In genomic region chr2:184174493-184175112, GRCh38 we compare ENCODE assay signal across 33 cellular contexts.
"Had no signal": no experiment of that assay in that cellular context is flagged by ENCODE, and none has a peak within 500 bp of the region (broad histone marks: within the 10 kb centered on the region; RNA-seq: fewer than 3 reads in every experiment).

No MANE protein-coding gene starts in this region.

- FAIRE-seq: keratinocyte had no signal

- H3K27me3 ChIP-seq: ascending aorta, cardiac muscle cell, colonic mucosa, dorsolateral prefrontal cortex, gastroesophageal sphincter, stomach, thyroid gland, upper lobe of left lung, vagina had no signal

- H3K9ac ChIP-seq: parathyroid adenoma had no signal

- H3K27ac Mint-ChIP-seq: activated CD4-positive, alpha-beta T cell treated with anti-CD3 and anti-CD28 coated beads for 36 hours; activated naive CD4-positive, alpha-beta T cell treated with anti-CD3 and anti-CD28 coated beads for 36 hours; activated naive CD8-positive, alpha-beta T cell treated with anti-CD3 and anti-CD28 coated beads, Interleukin-2, amount 10 ng/mL, durations not matched to agents 7 days and 5 days; activated T-helper 1 cell treated with anti-CD3 and anti-CD28 coated beads, Interleukin-12 subunit alpha, Interleukin-12 subunit beta, Interleukin-2, Interleukin-4 antibody, amounts not matched to agents 30 ng/mL and 10 ng/mL and 1 ng/mL, durations not matched to agents 14 hours and 24 hours and 36 hours; brain; nephron; stimulated activated naive B cell treated with anti-CD40 and anti-IgM and Interleukin-4, amounts not matched to agents 10 μg/mL and 1 μg/mL and 100 μg/mL, for 72 hours had no signal

- H3K4me3 ChIP-seq: ascending aorta, cardiac muscle cell, colonic mucosa, dorsolateral prefrontal cortex, gastroesophageal sphincter, psoas muscle, stomach, thyroid gland, upper lobe of left lung, vagina had no signal

- H3K27me3 Mint-ChIP-seq: activated CD4-positive, alpha-beta T cell treated with anti-CD3 and anti-CD28 coated beads for 36 hours; activated naive CD8-positive, alpha-beta T cell treated with anti-CD3 and anti-CD28 coated beads, Interleukin-2, amount 10 ng/mL, durations not matched to agents 7 days and 5 days; brain; stimulated activated naive B cell treated with anti-CD40 and anti-IgM and Interleukin-4, amounts not matched to agents 10 μg/mL and 1 μg/mL and 100 μg/mL, for 72 hours had no signal

- H3K79me2 ChIP-seq: parathyroid adenoma had no signal

- H3K27ac ChIP-seq: ascending aorta, cardiac muscle cell, colonic mucosa, dorsolateral prefrontal cortex, gastroesophageal sphincter, parathyroid adenoma, psoas muscle, stomach, thyroid gland, upper lobe of left lung, vagina had no signal

- H3K4me1 ChIP-seq: ascending aorta, colonic mucosa, gastroesophageal sphincter, parathyroid adenoma, psoas muscle, stomach, thyroid gland, upper lobe of left lung, vagina had no signal

- ATAC-seq: activated CD4-positive, alpha-beta T cell treated with anti-CD3 and anti-CD28 coated beads for 36 hours; gastroesophageal sphincter; left cardiac atrium; left ventricle myocardium superior; psoas muscle; stimulated activated naive B cell treated with anti-CD40 and anti-IgM and Interleukin-4, amounts not matched to agents 10 μg/mL and 1 μg/mL and 100 μg/mL, for 72 hours had no signal

- H3K9me3 ChIP-seq: ascending aorta, colonic mucosa, gastroesophageal sphincter, psoas muscle, stomach, thyroid gland, vagina had no signal

- DNase-seq: activated CD4-positive, alpha-beta T cell treated with anti-CD3 and anti-CD28 coated beads for 36 hours; activated CD4-positive, alpha-beta T cell treated with anti-CD3 and anti-CD28 coated beads, Interleukin-2, amount 50 U/mL, for 4 hours; activated CD4-positive, CD25-positive, alpha-beta regulatory T cell; activated CD8-positive, alpha-beta memory T cell treated with anti-CD3 and anti-CD28 coated beads, Interleukin-2, amount 50 U/mL, for 4 hours; activated effector memory CD4-positive, alpha-beta T cell treated with anti-CD3 and anti-CD28 coated beads, Interleukin-2, amount 50 U/mL, for 16 hours; activated naive CD4-positive, alpha-beta T cell treated with anti-CD3 and anti-CD28 coated beads for 36 hours; activated naive CD8-positive, alpha-beta T cell treated with anti-CD3 and anti-CD28 coated beads, Interleukin-2, amount 10 ng/mL, durations not matched to agents 7 days and 5 days; activated T-cell treated with anti-CD3 and anti-CD28 coated beads, Interleukin-2, amount 50 U/mL, for 1 hour; cerebellar nuclear complex; colonic mucosa; dorsolateral prefrontal cortex; effector memory CD4-positive, alpha-beta T cell; head of caudate nucleus; hippocampal formation; left cardiac atrium; left ventricle myocardium superior; nucleus accumbens; psoas muscle; stimulated activated CD4-positive, alpha-beta T cell treated with anti-CD3 and anti-CD28 coated beads, Interleukin-15, amount 100 ng/mL, for 24 hours; stimulated activated CD4-positive, alpha-beta T cell treated with anti-CD3 and anti-CD28 coated beads, Interleukin-2, amount 100 ng/mL, for 24 hours; stimulated activated naive B cell treated with anti-CD40 and anti-IgM and Interleukin-4, amounts not matched to agents 10 μg/mL and 1 μg/mL and 100 μg/mL, for 72 hours; stomach; thyroid gland; upper lobe of left lung had no signal

- H3K4me1 Mint-ChIP-seq: activated CD4-positive, alpha-beta T cell treated with anti-CD3 and anti-CD28 coated beads for 36 hours; activated naive CD8-positive, alpha-beta T cell treated with anti-CD3 and anti-CD28 coated beads, Interleukin-2, amount 10 ng/mL, durations not matched to agents 7 days and 5 days; brain; nephron; stimulated activated naive B cell treated with anti-CD40 and anti-IgM and Interleukin-4, amounts not matched to agents 10 μg/mL and 1 μg/mL and 100 μg/mL, for 72 hours had no signal

- H3K4me3 Mint-ChIP-seq: activated CD4-positive, alpha-beta T cell treated with anti-CD3 and anti-CD28 coated beads for 36 hours; activated naive CD4-positive, alpha-beta T cell treated with anti-CD3 and anti-CD28 coated beads for 36 hours; activated naive CD8-positive, alpha-beta T cell treated with anti-CD3 and anti-CD28 coated beads, Interleukin-2, amount 10 ng/mL, durations not matched to agents 7 days and 5 days; activated T-helper 1 cell treated with anti-CD3 and anti-CD28 coated beads, Interleukin-12 subunit alpha, Interleukin-12 subunit beta, Interleukin-2, Interleukin-4 antibody, amounts not matched to agents 30 ng/mL and 10 ng/mL and 1 ng/mL, durations not matched to agents 14 hours and 24 hours and 36 hours; brain; nephron; stimulated activated naive B cell treated with anti-CD40 and anti-IgM and Interleukin-4, amounts not matched to agents 10 μg/mL and 1 μg/mL and 100 μg/mL, for 72 hours had no signal

- H3K36me3 Mint-ChIP-seq: activated naive CD8-positive, alpha-beta T cell treated with anti-CD3 and anti-CD28 coated beads, Interleukin-2, amount 10 ng/mL, durations not matched to agents 7 days and 5 days; brain; stimulated activated naive B cell treated with anti-CD40 and anti-IgM and Interleukin-4, amounts not matched to agents 10 μg/mL and 1 μg/mL and 100 μg/mL, for 72 hours had no signal

- H2AFZ ChIP-seq: parathyroid adenoma had no signal

- H3K36me3 ChIP-seq: ascending aorta, cardiac muscle cell, colonic mucosa, gastroesophageal sphincter, stomach, thyroid gland, upper lobe of left lung, vagina had no signal

- H3K9me3 Mint-ChIP-seq: activated naive CD4-positive, alpha-beta T cell treated with anti-CD3 and anti-CD28 coated beads for 36 hours; activated naive CD8-positive, alpha-beta T cell treated with anti-CD3 and anti-CD28 coated beads, Interleukin-2, amount 10 ng/mL, durations not matched to agents 7 days and 5 days; brain; nephron; stimulated activated naive B cell treated with anti-CD40 and anti-IgM and Interleukin-4, amounts not matched to agents 10 μg/mL and 1 μg/mL and 100 μg/mL, for 72 hours had no signal
